Comparison of ENCODE assay signal across 29 cellular contexts in the genomic region with DNA sequence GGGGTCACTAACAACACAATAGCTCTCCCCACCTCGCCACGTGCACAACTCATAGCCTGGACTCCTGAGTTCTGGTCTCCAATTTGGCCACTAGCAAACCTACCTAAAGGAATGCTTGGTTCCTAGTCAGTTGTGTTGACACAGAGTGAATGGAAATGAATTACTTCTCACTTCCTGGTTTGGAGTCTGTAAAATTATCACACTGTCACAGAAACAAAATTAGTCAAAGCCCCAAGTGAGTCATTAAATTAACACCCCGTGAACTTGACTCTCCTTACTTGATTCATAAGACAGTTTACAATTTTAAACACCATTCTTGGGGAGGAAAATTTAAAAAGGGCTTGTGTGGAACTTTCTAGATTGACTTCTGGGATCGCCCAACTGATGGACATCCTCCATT.
A peak's percentile ranks its signal among the peaks of the same experiment; 100 is the strongest.
DNase-seq lines count a peak whose midpoint lies in the region; ATAC-seq and TF ChIP-seq lines count a peak whose summit lies in the region.
"Had no signal": no experiment of that assay in that cellular context is flagged by ENCODE, and none has a peak within 500 bp of the region (broad histone marks: within the 10 kb centered on the region; RNA-seq: fewer than 3 reads in every experiment).

No MANE protein-coding gene starts in this region.

- no peaks in the 10 kb centered on the region for H3K27me3 ChIP-seq in PC-9 (ENCODE audit: insufficient read depth, low read depth)
- H3K27me3 ChIP-seq in dorsolateral prefrontal cortex: no peaks in the 10 kb centered on the region
- H3K27me3 ChIP-seq: cardiac muscle cell, upper lobe of left lung had no signal

- no peaks in the 10 kb centered on the region for H3K79me2 ChIP-seq in PC-9 (ENCODE audit: low read depth)

- H3K4me1 Mint-ChIP-seq in activated T-cell treated with anti-CD3 and anti-CD28 coated beads, Interleukin-2, amount 50 U/mL, for 72 hours (ENCODE audit: low read depth): no peaks in the 10 kb centered on the region

- intact Hi-C loops in PC-9 (cut with micrococcal nuclease; ENCODE audit: unreplicated experiment) (no loop called here), dorsolateral prefrontal cortex (cut with DNase I) (no loop called here)

- no peak overlapping the region for H3K4me3 ChIP-seq in PC-9
- H3K4me3 ChIP-seq in dorsolateral prefrontal cortex: no peak overlapping the region
- H3K4me3 ChIP-seq: A549, cardiac muscle cell, lower lobe of right lung, upper lobe of left lung had no signal

- H2AFZ ChIP-seq in PC-9: 0 out of 2 replicates have a peak overlapping the region, but pooled peaks have one; percentile 1

- peaks cover 17% of the 10 kb centered on the region for H3K4me1 ChIP-seq in PC-9 (replicated peaks; ENCODE audit: insufficient read depth)

- BruUV-seq in PC-9 (replicated peaks; lab: Mats Ljungman, UMichigan): no TSS peak

- peaks cover 4% of the 10 kb centered on the region; the same call in 1 of the 2 replicates for H3K9me3 ChIP-seq in PC-9 (ENCODE audit: insufficient read depth, low read depth)
- H3K9me3 ChIP-seq: lower lobe of right lung, upper lobe of left lung had no signal

- H3K27ac ChIP-seq in PC-9 (peak overlapping the region; percentile 33), dorsolateral prefrontal cortex (no peak overlapping the region)
- H3K27ac ChIP-seq: A549, cardiac muscle cell, lower lobe of right lung, upper lobe of left lung had no signal

- H3K27ac Mint-ChIP-seq in activated T-cell treated with anti-CD3 and anti-CD28 coated beads, Interleukin-2, amount 50 U/mL, for 72 hours: no peak overlapping the region
- H3K27ac Mint-ChIP-seq: activated CD8-positive, alpha-beta T cell treated with anti-CD3 and anti-CD28 coated beads, Interleukin-2, amount 10 ng/mL, durations not matched to agents 7 days and 5 days had no signal

- peak; percentile 53 to 89 for ATAC-seq in activated T-cell treated with anti-CD3 and anti-CD28 coated beads, Interleukin-2, amount 50 U/mL, for 72 hours (replicated peaks in 1 of 2)
- ATAC-seq in HG03442 (IDR thresholded peaks at IDR 0.05; ENCODE audit: unreplicated experiment): no peak
- ATAC-seq: A549; activated CD8-positive, alpha-beta T cell treated with anti-CD3 and anti-CD28 coated beads, Interleukin-2, amount 10 ng/mL, durations not matched to agents 7 days and 5 days; Right ventricle myocardium inferior; sciatic nerve had no signal

- H3K27me3 Mint-ChIP-seq in activated T-cell treated with anti-CD3 and anti-CD28 coated beads, Interleukin-2, amount 50 U/mL, for 72 hours (ENCODE audit: low read depth): peaks cover 33% of the 10 kb centered on the region

- CTCF ChIA-PET in PC-9 (lab: Charles Lee): no interaction called here

- H3K9me2 ChIP-seq in PC-9 (ENCODE audit: insufficient read depth): no peaks in the 10 kb centered on the region

- no peak for TF ChIP-seq POLR2A in erythroblast (IDR thresholded peaks at IDR 0.05; ENCODE audit: low read length)

- peak overlapping the region; percentile 18; the same call in 1 of the 2 replicates for H3K4me2 ChIP-seq in PC-9
- H3K4me2 ChIP-seq: A549 had no signal

- DNase-seq in activated T-cell treated with anti-CD3 and anti-CD28 coated beads, Interleukin-2, amount 50 U/mL, for 72 hours: no peak
- DNase-seq in activated T-cell treated with anti-CD3 and anti-CD28 coated beads, Interleukin-2, amount 50 U/mL, for 48 hours: no peak
- peak in 1 of 2 experiments; percentile 61 for DNase-seq in PC-9
- peak; percentile 13 for DNase-seq in kidney glomerular epithelial cell (lab: John Stamatoyannopoulos, UW)
- DNase-seq in NCI-H524 treated with DMSO at 0.1 percent for 48 hours (lab: John Stamatoyannopoulos, UW): no peak
- no peak for DNase-seq in dorsolateral prefrontal cortex
- no peak for DNase-seq in erythroblast (lab: John Stamatoyannopoulos, UW)
- DNase-seq: activated CD8-positive, alpha-beta T cell treated with anti-CD3 and anti-CD28 coated beads, Interleukin-2, amount 10 ng/mL, durations not matched to agents 7 days and 5 days; activated naive CD4-positive, alpha-beta T cell treated with Interleukin-2 at 50 U/mL for 16 hours; activated T-cell treated with anti-CD3 and anti-CD28 coated beads for 4 hours; amygdala; cortex of kidney; DMS79; GF-D8; islet precursor cell; KBM-7; lower lobe of right lung; NCI-H1694 treated with DMSO at 0.1 percent for 48 hours; NCI-H2171 treated with DMSO at 0.1 percent for 48 hours; NCI-H526 treated with DMSO at 0.1 percent for 48 hours; OCI-M1; T-helper 9 cell; upper lobe of left lung had no signal

- no peaks in the 10 kb centered on the region for H3K36me3 ChIP-seq in PC-9 (ENCODE audit: low read depth)
- H3K36me3 ChIP-seq: cardiac muscle cell, lower lobe of right lung, upper lobe of left lung had no signal

- H3K9me3 Mint-ChIP-seq in activated T-cell treated with anti-CD3 and anti-CD28 coated beads, Interleukin-2, amount 50 U/mL, for 72 hours: no peaks in the 10 kb centered on the region

- no peaks in the 10 kb centered on the region for H3K36me3 Mint-ChIP-seq in activated T-cell treated with anti-CD3 and anti-CD28 coated beads, Interleukin-2, amount 50 U/mL, for 72 hours (ENCODE audit: insufficient read depth in 2 of 2)

- H3F3A ChIP-seq in PC-9 (ENCODE audit: insufficient read depth, low read depth): peaks cover 6% of the 10 kb centered on the region; the same call in 1 of the 2 replicates

- H4K20me1 ChIP-seq in PC-9 (ENCODE audit: insufficient read depth): no peaks in the 10 kb centered on the region

- TF ChIP-seq CTCF in PC-9 (conservative IDR thresholded peaks at IDR 0.05): no peak
- TF ChIP-seq CTCF in dorsolateral prefrontal cortex (IDR thresholded peaks at IDR 0.05 in 54 of 56, conservative IDR thresholded peaks at IDR 0.05 in 2 of 56; ENCODE audit: low read depth in 1 of 56, partially characterized antibody in 56 of 56): no peak

- POLR2A ChIA-PET in PC-9 (lab: Charles Lee; ENCODE audit: unreplicated experiment): no interaction called here

- no peak overlapping the region for H3K4me3 Mint-ChIP-seq in activated T-cell treated with anti-CD3 and anti-CD28 coated beads, Interleukin-2, amount 50 U/mL, for 72 hours
- H3K4me3 Mint-ChIP-seq: activated CD8-positive, alpha-beta T cell treated with anti-CD3 and anti-CD28 coated beads, Interleukin-2, amount 10 ng/mL, durations not matched to agents 7 days and 5 days; neural crest cell had no signal
